In the genomic region with DNA sequence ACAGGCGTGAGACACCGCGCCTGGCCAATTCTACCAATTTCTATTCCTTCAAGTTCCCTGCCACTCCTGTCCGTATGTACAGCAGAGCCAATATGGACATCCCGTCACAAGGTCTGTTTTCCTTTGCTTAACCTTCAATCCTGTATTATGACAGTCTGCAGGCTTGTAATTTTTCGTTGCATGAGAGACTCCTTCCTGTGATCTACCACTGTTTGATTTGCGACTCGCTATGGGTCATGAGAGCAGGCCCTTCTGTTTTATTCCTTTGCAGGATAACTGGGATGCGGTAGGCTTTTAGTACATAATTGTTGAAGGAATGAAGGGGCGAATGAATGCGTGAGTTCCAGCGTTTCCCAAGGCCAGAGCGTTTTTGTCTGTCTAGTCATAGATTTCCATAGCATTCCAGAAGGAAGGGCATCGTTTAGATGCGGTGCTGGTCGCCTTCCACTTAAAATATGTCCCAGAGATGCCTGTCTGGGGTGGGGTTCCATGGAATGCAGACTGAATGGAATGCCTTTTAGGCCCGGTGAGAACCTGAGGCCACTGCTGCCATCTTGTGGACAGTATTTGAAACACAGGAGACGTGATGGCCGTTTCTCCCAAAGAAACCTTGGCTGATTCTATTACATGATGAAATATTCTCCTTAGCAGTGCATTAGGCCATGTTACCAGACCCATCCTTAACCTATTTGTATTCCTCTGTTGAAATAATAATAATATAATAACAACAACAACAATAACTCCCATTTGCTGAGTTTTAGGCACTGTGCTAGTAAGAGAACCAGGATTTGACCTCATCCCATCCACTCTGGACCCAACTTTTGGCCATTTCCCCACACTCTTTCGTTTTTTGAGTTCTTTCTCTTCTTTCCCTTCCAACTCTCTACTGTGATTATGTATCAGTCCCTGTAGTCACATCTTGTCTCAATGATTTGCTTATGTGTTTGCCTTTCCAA, we compare ENCODE assay signal across 1 cellular context.
TF ChIP-seq lines count a peak whose summit lies in the region.

No MANE protein-coding gene starts in this region.

TF ChIP-seq in IMR-90, 13 proteins besides CTCF, POLR2A, EP300 and RAD21 (continued from another document):
- TF ChIP-seq, protein P1, sequence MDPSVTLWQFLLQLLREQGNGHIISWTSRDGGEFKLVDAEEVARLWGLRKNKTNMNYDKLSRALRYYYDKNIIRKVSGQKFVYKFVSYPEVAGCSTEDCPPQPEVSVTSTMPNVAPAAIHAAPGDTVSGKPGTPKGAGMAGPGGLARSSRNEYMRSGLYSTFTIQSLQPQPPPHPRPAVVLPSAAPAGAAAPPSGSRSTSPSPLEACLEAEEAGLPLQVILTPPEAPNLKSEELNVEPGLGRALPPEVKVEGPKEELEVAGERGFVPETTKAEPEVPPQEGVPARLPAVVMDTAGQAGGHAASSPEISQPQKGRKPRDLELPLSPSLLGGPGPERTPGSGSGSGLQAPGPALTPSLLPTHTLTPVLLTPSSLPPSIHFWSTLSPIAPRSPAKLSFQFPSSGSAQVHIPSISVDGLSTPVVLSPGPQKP (IDR thresholded peaks at IDR 0.05; ENCODE audit: borderline replicate concordance, low read depth, low read length): no peak
